In genomic region chrX:124033821-124034220, GRCh38 we compare ENCODE assay signal across 13 cellular contexts.
DNase-seq lines count a peak whose midpoint lies in the region; ATAC-seq and TF ChIP-seq lines count a peak whose summit lies in the region.
"Had no signal": no experiment of that assay in that cellular context is flagged by ENCODE, and none has a peak within 500 bp of the region (broad histone marks: within the 10 kb centered on the region; RNA-seq: fewer than 3 reads in every experiment).

No MANE protein-coding gene starts in this region.

- no peak overlapping the region for H3K4me3 ChIP-seq in fibroblast of lung (replicated peaks in 1 of 4; ENCODE audit: control extremely low read depth in 1 of 4, insufficient read depth in 1 of 4, low read depth in 3 of 4, low read length in 4 of 4)
- H3K4me3 ChIP-seq: spleen had no signal

- no peaks in the 10 kb centered on the region for H3K27me3 ChIP-seq in CD4-positive, alpha-beta T cell (ENCODE audit: control insufficient read depth, insufficient read depth, low read length)
- no peaks in the 10 kb centered on the region for H3K27me3 ChIP-seq in fibroblast of lung (ENCODE audit: control insufficient read depth, insufficient read depth, low read length)
- H3K27me3 ChIP-seq: spleen had no signal

- peak overlapping the region; percentile 60 for H3K27ac Mint-ChIP-seq in CD4-positive, alpha-beta T cell
- H3K27ac Mint-ChIP-seq in HFFc6 (peak overlapping the region; percentile 67), T-helper 17 cell (peak overlapping the region; percentile 57)

- no peaks in the 10 kb centered on the region for H3K9me3 Mint-ChIP-seq in CD4-positive, alpha-beta T cell
- H3K9me3 Mint-ChIP-seq in HFFc6 = no peaks in the 10 kb centered on the region
- H3K9me3 Mint-ChIP-seq: memory B cell had no signal

- peaks cover 49% of the 10 kb centered on the region for H3K36me3 Mint-ChIP-seq in CD4-positive, alpha-beta T cell (ENCODE audit: low read depth)
- H3K36me3 Mint-ChIP-seq in HFFc6 (ENCODE audit: low read depth) = no peaks in the 10 kb centered on the region
- no peaks in the 10 kb centered on the region for H3K36me3 Mint-ChIP-seq in T-helper 17 cell (ENCODE audit: low read depth)

- no peak overlapping the region for H3K9ac ChIP-seq in fibroblast of lung (ENCODE audit: insufficient read depth, low read length)

- no peak overlapping the region for H3K4me3 Mint-ChIP-seq in CD4-positive, alpha-beta T cell
- H3K4me3 Mint-ChIP-seq in HFFc6 (no peak overlapping the region), T-helper 17 cell (no peak overlapping the region)
- H3K4me3 Mint-ChIP-seq: memory B cell had no signal

- no peaks in the 10 kb centered on the region for H3K27me3 Mint-ChIP-seq in CD4-positive, alpha-beta T cell
- H3K27me3 Mint-ChIP-seq in HFFc6 (ENCODE audit: insufficient read depth) (peaks cover 2% of the 10 kb centered on the region), T-helper 17 cell (no peaks in the 10 kb centered on the region)
- H3K27me3 Mint-ChIP-seq: memory B cell had no signal

- POLR2A ChIA-PET in CD4-positive, alpha-beta T cell (lab: Charles Lee) = interaction anchor here (1.5 kb wide), 1 partner anchor 18 kb away, joined by 4 read pairs; no protein-coding TSS in a partner anchor

- DNase-seq in CD4-positive, alpha-beta T cell = no peak
- DNase-seq in HFFc6 (peak; percentile 44), T-helper 17 cell (no peak), fibroblast of lung (ENCODE audit: low read depth in 2 of 2) (peak; percentile 45 to 53), medulla oblongata (ENCODE audit: extremely low spot score) (no peak), ecto neural progenitor cell (ENCODE audit: low spot score) (no peak), NCI-H2171 treated with DMSO at 0.1 percent for 48 hours (lab: John Stamatoyannopoulos, UW) (no peak)
- DNase-seq: C1 segment of cervical spinal cord, NCI-H2029, NCI-H82, spleen had no signal

- H4K20me1 ChIP-seq in fibroblast of lung (ENCODE audit: control insufficient read depth, extremely low read depth, insufficient read depth, low read length) = no peaks in the 10 kb centered on the region

- no peaks in the 10 kb centered on the region for H3K36me3 ChIP-seq in fibroblast of lung (ENCODE audit: control insufficient read depth, insufficient read depth, low read length)

- peaks cover 2% of the 10 kb centered on the region for H3K79me2 ChIP-seq in fibroblast of lung (ENCODE audit: control insufficient read depth, insufficient read depth, low read length)

- ATAC-seq in CD4-positive, alpha-beta T cell (ENCODE audit: poor library complexity) = no peak
- no peak for ATAC-seq in T-helper 17 cell
- no peak for ATAC-seq in GM21447 (IDR thresholded peaks at IDR 0.05; ENCODE audit: unreplicated experiment)

- H3K27ac ChIP-seq in CD4-positive, alpha-beta T cell (ENCODE audit: low read depth, low read length) = no peak overlapping the region
- H3K27ac ChIP-seq in fibroblast of lung (ENCODE audit: insufficient read depth, low read length) = no peak overlapping the region
- H3K27ac ChIP-seq: spleen had no signal

- peaks cover 19% of the 10 kb centered on the region for H3K4me1 Mint-ChIP-seq in CD4-positive, alpha-beta T cell (ENCODE audit: low read depth)
- H3K4me1 Mint-ChIP-seq in HFFc6 (ENCODE audit: low read depth) = peaks cover 27% of the 10 kb centered on the region
- H3K4me1 Mint-ChIP-seq in T-helper 17 cell = peaks cover 5% of the 10 kb centered on the region

- H2AFZ ChIP-seq in fibroblast of lung (ENCODE audit: low read length) = no peak overlapping the region

- no peak overlapping the region for H3K4me2 ChIP-seq in fibroblast of lung (ENCODE audit: extremely low read depth, insufficient read depth, low read length)

- no peaks in the 10 kb centered on the region for H3K4me1 ChIP-seq in fibroblast of lung (ENCODE audit: control insufficient read depth, extremely low read depth, insufficient read depth, low read length)
- H3K4me1 ChIP-seq: spleen had no signal

- intact Hi-C loops in CD4-positive, alpha-beta T cell (cut with DNase I, micrococcal nuclease) = no loop called here

- TF ChIP-seq CTCF in CD4-positive, alpha-beta T cell (IDR thresholded peaks at IDR 0.05) = no peak
- TF ChIP-seq CTCF in HFFc6 (IDR thresholded peaks at IDR 0.05) = no peak
- TF ChIP-seq CTCF in fibroblast of lung (conservative IDR thresholded peaks at IDR 0.05 in 1 of 2, IDR thresholded peaks at IDR 0.05 in 1 of 2; ENCODE audit: low read depth in 1 of 2, low read length in 2 of 2) = no peak

- CTCF ChIA-PET in CD4-positive, alpha-beta T cell (lab: Charles Lee) = no interaction called here

- H3K9me3 ChIP-seq in CD4-positive, alpha-beta T cell (ENCODE audit: control insufficient read depth, low read length) = no peaks in the 10 kb centered on the region
- H3K9me3 ChIP-seq in T-helper 17 cell (ENCODE audit: control insufficient read depth, low read length, poor library complexity, severe bottlenecking) (no peaks in the 10 kb centered on the region), fibroblast of lung (ENCODE audit: control insufficient read depth, insufficient read depth, low read depth, low read length) (no peaks in the 10 kb centered on the region)
- H3K9me3 ChIP-seq: spleen had no signal

Comparison
In these comparisons a context has a peak if more than half of its experiments do, and no peak if none do; other contexts are left out.
1. DNase-seq: peak in HFFc6 (single experiment) and fibroblast of lung (2 of 2); none in CD4-positive, alpha-beta T cell (0 of 10), T-helper 17 cell (0 of 3), medulla oblongata (single experiment), ecto neural progenitor cell (single experiment) and NCI-H2171 treated with DMSO at 0.1 percent for 48 hours (single experiment).
2. Peak in every context shown above with its lines, with median percentiles within 50 percentile points of each other: H3K27ac Mint-ChIP-seq.